11 cellular contexts compared by ENCODE assay signal in genomic region chr4:70754470-70754869, GRCh38. TPM values are rescaled to one million over a fixed set of nuclear protein-coding genes. Genes with fewer than 3 reads are reported as not detected.
DNase-seq lines count a peak whose midpoint lies in the region; ATAC-seq, FAIRE-seq and TF ChIP-seq lines count a peak whose summit lies in the region.
"Had no signal": no experiment of that assay in that cellular context is flagged by ENCODE, and none has a peak within 500 bp of the region (broad histone marks: within the 10 kb centered on the region; RNA-seq: fewer than 3 reads in every experiment).

No MANE protein-coding gene starts in this region.

- H3K4me1 Mint-ChIP-seq in naive B cell, result peaks cover 36 to 56% (median 40%) of the 10 kb centered on the region in 3 donors
- peaks cover 24% of the 10 kb centered on the region for H3K4me1 Mint-ChIP-seq in CD8-positive, alpha-beta T cell (ENCODE audit: low read depth)
- H3K4me1 Mint-ChIP-seq: nephron progenitor cell had no signal

- H3K27ac ChIP-seq in CD8-positive, alpha-beta T cell (ENCODE audit: low read depth, low read length), result no peak overlapping the region
- no peak overlapping the region for H3K27ac ChIP-seq in right cardiac atrium (ENCODE audit: low read length)
- H3K27ac ChIP-seq: suprapubic skin had no signal

- peak; percentile 50 for DNase-seq in naive B cell
- DNase-seq in CD8-positive, alpha-beta T cell, result no peak
- no peak for DNase-seq in superior temporal gyrus (ENCODE audit: extremely low spot score)
- no peak for DNase-seq in right cardiac atrium
- no peak for DNase-seq in HTR-8/SVneo (ENCODE audit: insufficient read length, low spot score)
- DNase-seq: activated CD4-positive, alpha-beta T cell treated with anti-CD3 and anti-CD28 coated beads, Interleukin-2, amount 50 U/mL, for 48 hours; nephron progenitor cell had no signal

- H3K27me3 ChIP-seq in CD8-positive, alpha-beta T cell (ENCODE audit: insufficient read depth, low read length), result no peaks in the 10 kb centered on the region
- H3K27me3 ChIP-seq in right cardiac atrium (ENCODE audit: control insufficient read depth, insufficient read depth), result no peaks in the 10 kb centered on the region
- H3K27me3 ChIP-seq: suprapubic skin had no signal

- no peaks in the 10 kb centered on the region for H3K9me3 Mint-ChIP-seq in naive B cell
- no peaks in the 10 kb centered on the region for H3K9me3 Mint-ChIP-seq in CD8-positive, alpha-beta T cell
- H3K9me3 Mint-ChIP-seq: nephron progenitor cell had no signal

- no peak for TF ChIP-seq CTCF in CD8-positive, alpha-beta T cell (IDR thresholded peaks at IDR 0.05)

- H3K36me3 Mint-ChIP-seq in naive B cell, result no peaks in the 10 kb centered on the region
- peaks cover 4% of the 10 kb centered on the region for H3K36me3 Mint-ChIP-seq in CD8-positive, alpha-beta T cell

- H3K27ac Mint-ChIP-seq in naive B cell, result peak overlapping the region in 5 of 6 donors; percentile 15 to 90 (median 67)
- no peak overlapping the region for H3K27ac Mint-ChIP-seq in CD8-positive, alpha-beta T cell
- H3K27ac Mint-ChIP-seq: nephron progenitor cell had no signal

- no peaks in the 10 kb centered on the region for H3K27me3 Mint-ChIP-seq in naive B cell
- H3K27me3 Mint-ChIP-seq in CD8-positive, alpha-beta T cell (ENCODE audit: low read depth), result no peaks in the 10 kb centered on the region

- CTCF ChIA-PET in CD8-positive, alpha-beta T cell (lab: Charles Lee), result interaction anchor here (0.7 kb wide), 1 partner anchor 84 kb away, joined by 3 read pairs; no protein-coding TSS in a partner anchor

- POLR2A ChIA-PET in CD8-positive, alpha-beta T cell (lab: Charles Lee), result interaction anchor here (0.6 kb wide), 1 partner anchor 201 kb away, joined by 3 read pairs; no protein-coding TSS in a partner anchor

- 80% methylated on average over 1 of the region's 1 CpG for WGBS in right cardiac atrium

- no peaks in the 10 kb centered on the region for H3K4me1 ChIP-seq in CD8-positive, alpha-beta T cell (ENCODE audit: insufficient read depth, low read length)
- H3K4me1 ChIP-seq in right cardiac atrium (ENCODE audit: control insufficient read depth, insufficient read depth, low read length), result no peaks in the 10 kb centered on the region

- intact Hi-C loops in CD8-positive, alpha-beta T cell (cut with DNase I, micrococcal nuclease), result no loop called here
- intact Hi-C loops in right cardiac atrium (cut with DNase I), result no loop called here

- H3K4me3 Mint-ChIP-seq in naive B cell, result peak overlapping the region; percentile 25 to 81 (median 64)
- H3K4me3 Mint-ChIP-seq in CD8-positive, alpha-beta T cell, result no peak overlapping the region
- H3K4me3 Mint-ChIP-seq: nephron progenitor cell had no signal

- ATAC-seq in GM18870 (IDR thresholded peaks at IDR 0.05; ENCODE audit: unreplicated experiment) (peak; percentile 82), HG02588 (IDR thresholded peaks at IDR 0.05; ENCODE audit: unreplicated experiment) (peak; percentile 61), HG03521 (IDR thresholded peaks at IDR 0.05; ENCODE audit: unreplicated experiment) (peak; percentile 45), naive B cell (ENCODE audit: low read depth in 2 of 2) (peak; percentile 91), right cardiac atrium (no peak)
- no peak for ATAC-seq in CD8-positive, alpha-beta T cell

- FAIRE-seq in HTR-8/SVneo (lab: Jason Lieb, UNC), result no peak

- H3K9me3 ChIP-seq in CD8-positive, alpha-beta T cell (ENCODE audit: low read length), result no peaks in the 10 kb centered on the region
- H3K9me3 ChIP-seq in right cardiac atrium (ENCODE audit: control insufficient read depth, low read length), result no peaks in the 10 kb centered on the region
- H3K9me3 ChIP-seq: suprapubic skin had no signal

- H3K36me3 ChIP-seq in CD8-positive, alpha-beta T cell (ENCODE audit: insufficient read depth, low read length), result no peaks in the 10 kb centered on the region
- H3K36me3 ChIP-seq: suprapubic skin had no signal

- H3K4me3 ChIP-seq in CD8-positive, alpha-beta T cell (ENCODE audit: low read depth, low read length), result no peak overlapping the region
- H3K4me3 ChIP-seq in right cardiac atrium (ENCODE audit: low read length), result no peak overlapping the region
- H3K4me3 ChIP-seq: suprapubic skin had no signal

RNA-seq across cellular contexts. Expression of gene RUFY3, which starts 32.7 kb away (rescaled TPM):
- 10 to 100 TPM; 13.8 to 20.8 (median 14.4) TPM for polyA plus RNA-seq in naive B cell (ENCODE audit: low read depth in 6 of 6)
- 10 to 100 TPM; 18.4 to 26.5 TPM for total RNA-seq in CD8-positive, alpha-beta T cell
- 10 to 100 TPM; 23.9 to 30.1 (median 29.3) TPM for total RNA-seq in right cardiac atrium
- 14.1 TPM for polyA plus RNA-seq in right cardiac atrium

Comparison
In these comparisons a context has a peak if more than half of its experiments do, and no peak if none do; other contexts are left out.
1. ATAC-seq: peak in GM18870 (single experiment), HG02588 (single experiment), HG03521 (single experiment) and naive B cell (2 of 2); none in CD8-positive, alpha-beta T cell (single experiment) and right cardiac atrium (0 of 2).